1 cellular context compared by ENCODE assay signal in the genomic region with DNA sequence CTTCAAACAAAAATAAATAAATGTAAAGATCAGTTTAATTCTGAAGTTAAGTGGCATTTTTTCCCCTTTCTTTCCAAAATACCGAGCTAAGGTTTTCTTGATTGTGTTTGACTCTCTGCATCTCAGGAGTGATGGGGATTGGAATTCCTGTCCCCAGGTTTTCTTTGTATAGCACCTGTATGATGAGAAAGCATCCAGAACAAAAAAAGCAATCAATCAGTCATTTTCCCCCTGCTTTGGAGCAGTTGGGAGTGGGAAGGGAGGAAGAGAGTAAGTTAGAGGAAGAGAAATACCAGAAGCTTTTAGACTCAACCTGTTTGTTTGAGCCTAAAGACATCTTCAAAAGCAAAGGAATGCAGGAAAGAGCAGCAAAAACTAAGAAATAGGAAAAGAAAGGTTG.
TF ChIP-seq lines count a peak whose summit lies in the region.

No MANE protein-coding gene starts in this region.

TF ChIP-seq in WTC11, 78 proteins besides CTCF, POLR2A, EP300 and RAD21 (continued from another document):
- TF ChIP-seq, protein P1, sequence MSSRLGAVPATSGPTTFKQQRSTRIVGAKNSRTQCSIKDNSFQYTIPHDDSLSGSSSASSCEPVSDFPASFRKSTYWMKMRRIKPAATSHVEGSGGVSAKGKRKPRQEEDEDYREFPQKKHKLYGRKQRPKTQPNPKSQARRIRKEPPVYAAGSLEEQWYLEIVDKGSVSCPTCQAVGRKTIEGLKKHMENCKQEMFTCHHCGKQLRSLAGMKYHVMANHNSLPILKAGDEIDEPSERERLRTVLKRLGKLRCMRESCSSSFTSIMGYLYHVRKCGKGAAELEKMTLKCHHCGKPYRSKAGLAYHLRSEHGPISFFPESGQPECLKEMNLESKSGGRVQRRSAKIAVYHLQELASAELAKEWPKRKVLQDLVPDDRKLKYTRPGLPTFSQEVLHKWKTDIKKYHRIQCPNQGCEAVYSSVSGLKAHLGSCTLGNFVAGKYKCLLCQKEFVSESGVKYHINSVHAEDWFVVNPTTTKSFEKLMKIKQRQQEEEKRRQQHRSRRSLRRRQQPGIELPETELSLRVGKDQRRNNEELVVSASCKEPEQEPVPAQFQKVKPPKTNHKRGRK (CRISPR knock-in tag; IDR thresholded peaks at IDR 0.05; ENCODE audit: borderline replicate concordance), result no peak
- TF ChIP-seq NFE2L1 (CRISPR knock-in tag; IDR thresholded peaks at IDR 0.05), result no peak
- TF ChIP-seq, protein P2, sequence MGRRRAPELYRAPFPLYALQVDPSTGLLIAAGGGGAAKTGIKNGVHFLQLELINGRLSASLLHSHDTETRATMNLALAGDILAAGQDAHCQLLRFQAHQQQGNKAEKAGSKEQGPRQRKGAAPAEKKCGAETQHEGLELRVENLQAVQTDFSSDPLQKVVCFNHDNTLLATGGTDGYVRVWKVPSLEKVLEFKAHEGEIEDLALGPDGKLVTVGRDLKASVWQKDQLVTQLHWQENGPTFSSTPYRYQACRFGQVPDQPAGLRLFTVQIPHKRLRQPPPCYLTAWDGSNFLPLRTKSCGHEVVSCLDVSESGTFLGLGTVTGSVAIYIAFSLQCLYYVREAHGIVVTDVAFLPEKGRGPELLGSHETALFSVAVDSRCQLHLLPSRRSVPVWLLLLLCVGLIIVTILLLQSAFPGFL (CRISPR knock-in tag; IDR thresholded peaks at IDR 0.05; ENCODE audit: borderline replicate concordance), result no peak
- no peak for TF ChIP-seq ESRRA (CRISPR knock-in tag; IDR thresholded peaks at IDR 0.05; ENCODE audit: borderline replicate concordance)
- no peak for TF ChIP-seq MYBL2 (CRISPR knock-in tag; IDR thresholded peaks at IDR 0.05)
- no peak for TF ChIP-seq ZNF423 (CRISPR knock-in tag; IDR thresholded peaks at IDR 0.05)
- no peak for TF ChIP-seq OVOL2 (CRISPR knock-in tag; IDR thresholded peaks at IDR 0.05; ENCODE audit: borderline replicate concordance)
- TF ChIP-seq, protein P3, sequence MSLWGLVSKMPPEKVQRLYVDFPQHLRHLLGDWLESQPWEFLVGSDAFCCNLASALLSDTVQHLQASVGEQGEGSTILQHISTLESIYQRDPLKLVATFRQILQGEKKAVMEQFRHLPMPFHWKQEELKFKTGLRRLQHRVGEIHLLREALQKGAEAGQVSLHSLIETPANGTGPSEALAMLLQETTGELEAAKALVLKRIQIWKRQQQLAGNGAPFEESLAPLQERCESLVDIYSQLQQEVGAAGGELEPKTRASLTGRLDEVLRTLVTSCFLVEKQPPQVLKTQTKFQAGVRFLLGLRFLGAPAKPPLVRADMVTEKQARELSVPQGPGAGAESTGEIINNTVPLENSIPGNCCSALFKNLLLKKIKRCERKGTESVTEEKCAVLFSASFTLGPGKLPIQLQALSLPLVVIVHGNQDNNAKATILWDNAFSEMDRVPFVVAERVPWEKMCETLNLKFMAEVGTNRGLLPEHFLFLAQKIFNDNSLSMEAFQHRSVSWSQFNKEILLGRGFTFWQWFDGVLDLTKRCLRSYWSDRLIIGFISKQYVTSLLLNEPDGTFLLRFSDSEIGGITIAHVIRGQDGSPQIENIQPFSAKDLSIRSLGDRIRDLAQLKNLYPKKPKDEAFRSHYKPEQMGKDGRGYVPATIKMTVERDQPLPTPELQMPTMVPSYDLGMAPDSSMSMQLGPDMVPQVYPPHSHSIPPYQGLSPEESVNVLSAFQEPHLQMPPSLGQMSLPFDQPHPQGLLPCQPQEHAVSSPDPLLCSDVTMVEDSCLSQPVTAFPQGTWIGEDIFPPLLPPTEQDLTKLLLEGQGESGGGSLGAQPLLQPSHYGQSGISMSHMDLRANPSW (CRISPR knock-in tag; conservative IDR thresholded peaks at IDR 0.05; ENCODE audit: low read depth), result no peak
- TF ChIP-seq, protein P4, sequence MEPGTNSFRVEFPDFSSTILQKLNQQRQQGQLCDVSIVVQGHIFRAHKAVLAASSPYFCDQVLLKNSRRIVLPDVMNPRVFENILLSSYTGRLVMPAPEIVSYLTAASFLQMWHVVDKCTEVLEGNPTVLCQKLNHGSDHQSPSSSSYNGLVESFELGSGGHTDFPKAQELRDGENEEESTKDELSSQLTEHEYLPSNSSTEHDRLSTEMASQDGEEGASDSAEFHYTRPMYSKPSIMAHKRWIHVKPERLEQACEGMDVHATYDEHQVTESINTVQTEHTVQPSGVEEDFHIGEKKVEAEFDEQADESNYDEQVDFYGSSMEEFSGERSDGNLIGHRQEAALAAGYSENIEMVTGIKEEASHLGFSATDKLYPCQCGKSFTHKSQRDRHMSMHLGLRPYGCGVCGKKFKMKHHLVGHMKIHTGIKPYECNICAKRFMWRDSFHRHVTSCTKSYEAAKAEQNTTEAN (CRISPR knock-in tag; IDR thresholded peaks at IDR 0.05), result no peak
- no peak for TF ChIP-seq ELF4 (CRISPR knock-in tag; IDR thresholded peaks at IDR 0.05; ENCODE audit: low read depth)
- no peak for TF ChIP-seq ETV6 (CRISPR knock-in tag; IDR thresholded peaks at IDR 0.05)
- TF ChIP-seq MXD4 (CRISPR knock-in tag; IDR thresholded peaks at IDR 0.05; ENCODE audit: borderline replicate concordance), result no peak
- TF ChIP-seq NR2C2 (CRISPR knock-in tag; IDR thresholded peaks at IDR 0.05), result no peak
- no peak for TF ChIP-seq ZNF232 (CRISPR knock-in tag; IDR thresholded peaks at IDR 0.05)
- TF ChIP-seq, protein P5, sequence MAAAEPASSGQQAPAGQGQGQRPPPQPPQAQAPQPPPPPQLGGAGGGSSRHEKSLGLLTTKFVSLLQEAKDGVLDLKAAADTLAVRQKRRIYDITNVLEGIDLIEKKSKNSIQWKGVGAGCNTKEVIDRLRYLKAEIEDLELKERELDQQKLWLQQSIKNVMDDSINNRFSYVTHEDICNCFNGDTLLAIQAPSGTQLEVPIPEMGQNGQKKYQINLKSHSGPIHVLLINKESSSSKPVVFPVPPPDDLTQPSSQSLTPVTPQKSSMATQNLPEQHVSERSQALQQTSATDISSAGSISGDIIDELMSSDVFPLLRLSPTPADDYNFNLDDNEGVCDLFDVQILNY (CRISPR knock-in tag; IDR thresholded peaks at IDR 0.05), result no peak
- TF ChIP-seq, protein P6, sequence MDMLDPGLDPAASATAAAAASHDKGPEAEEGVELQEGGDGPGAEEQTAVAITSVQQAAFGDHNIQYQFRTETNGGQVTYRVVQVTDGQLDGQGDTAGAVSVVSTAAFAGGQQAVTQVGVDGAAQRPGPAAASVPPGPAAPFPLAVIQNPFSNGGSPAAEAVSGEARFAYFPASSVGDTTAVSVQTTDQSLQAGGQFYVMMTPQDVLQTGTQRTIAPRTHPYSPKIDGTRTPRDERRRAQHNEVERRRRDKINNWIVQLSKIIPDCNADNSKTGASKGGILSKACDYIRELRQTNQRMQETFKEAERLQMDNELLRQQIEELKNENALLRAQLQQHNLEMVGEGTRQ (CRISPR knock-in tag; IDR thresholded peaks at IDR 0.05), result no peak
- no peak for TF ChIP-seq HMGA2 (CRISPR knock-in tag; IDR thresholded peaks at IDR 0.05)
- TF ChIP-seq SOX15 (CRISPR knock-in tag; IDR thresholded peaks at IDR 0.05), result no peak
- TF ChIP-seq, protein P7, sequence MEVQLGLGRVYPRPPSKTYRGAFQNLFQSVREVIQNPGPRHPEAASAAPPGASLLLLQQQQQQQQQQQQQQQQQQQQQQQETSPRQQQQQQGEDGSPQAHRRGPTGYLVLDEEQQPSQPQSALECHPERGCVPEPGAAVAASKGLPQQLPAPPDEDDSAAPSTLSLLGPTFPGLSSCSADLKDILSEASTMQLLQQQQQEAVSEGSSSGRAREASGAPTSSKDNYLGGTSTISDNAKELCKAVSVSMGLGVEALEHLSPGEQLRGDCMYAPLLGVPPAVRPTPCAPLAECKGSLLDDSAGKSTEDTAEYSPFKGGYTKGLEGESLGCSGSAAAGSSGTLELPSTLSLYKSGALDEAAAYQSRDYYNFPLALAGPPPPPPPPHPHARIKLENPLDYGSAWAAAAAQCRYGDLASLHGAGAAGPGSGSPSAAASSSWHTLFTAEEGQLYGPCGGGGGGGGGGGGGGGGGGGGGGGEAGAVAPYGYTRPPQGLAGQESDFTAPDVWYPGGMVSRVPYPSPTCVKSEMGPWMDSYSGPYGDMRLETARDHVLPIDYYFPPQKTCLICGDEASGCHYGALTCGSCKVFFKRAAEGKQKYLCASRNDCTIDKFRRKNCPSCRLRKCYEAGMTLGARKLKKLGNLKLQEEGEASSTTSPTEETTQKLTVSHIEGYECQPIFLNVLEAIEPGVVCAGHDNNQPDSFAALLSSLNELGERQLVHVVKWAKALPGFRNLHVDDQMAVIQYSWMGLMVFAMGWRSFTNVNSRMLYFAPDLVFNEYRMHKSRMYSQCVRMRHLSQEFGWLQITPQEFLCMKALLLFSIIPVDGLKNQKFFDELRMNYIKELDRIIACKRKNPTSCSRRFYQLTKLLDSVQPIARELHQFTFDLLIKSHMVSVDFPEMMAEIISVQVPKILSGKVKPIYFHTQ (CRISPR knock-in tag; IDR thresholded peaks at IDR 0.05), result no peak
TF ChIP-seq in WTC11: peak in this region for 0.
